In genomic region chr11:105577645-105578044, GRCh38 we compare ENCODE assay signal across 17 cellular contexts.
DNase-seq lines count a peak whose midpoint lies in the region; ATAC-seq and TF ChIP-seq lines count a peak whose summit lies in the region.
"Had no signal": no experiment of that assay in that cellular context is flagged by ENCODE, and none has a peak within 500 bp of the region (broad histone marks: within the 10 kb centered on the region; RNA-seq: fewer than 3 reads in every experiment).

No MANE protein-coding gene starts in this region.

- no peaks in the 10 kb centered on the region for H3K27me3 Mint-ChIP-seq in activated naive CD8-positive, alpha-beta T cell treated with anti-CD3 and anti-CD28 coated beads, Interleukin-2, amount 50 U/mL, for 24 hours
- H3K27me3 Mint-ChIP-seq: activated T-cell treated with anti-CD3 and anti-CD28 coated beads, Interleukin-2, amount 50 U/mL, for 24 hours; IgD-negative memory B cell had no signal

- no peak for TF ChIP-seq POLR2A in NB4 (IDR thresholded peaks at IDR 0.05; ENCODE audit: extremely low read depth, insufficient read length)

- no peak overlapping the region for H3K4me3 ChIP-seq in NB4 (ENCODE audit: low read depth, low read length)
- H3K4me3 ChIP-seq in astrocyte of the spinal cord (ENCODE audit: low read depth, low read length): no peak overlapping the region
- H3K4me3 ChIP-seq: hepatocyte, SJSA1, skin epidermis had no signal

- in situ Hi-C loops in astrocyte of the spinal cord (cut with HindIII; ENCODE audit: low sequenced_read_pairs): no loop called here

- DNase-seq in ELR (ENCODE audit: low read depth): peak; percentile 57
- DNase-seq in NB4 (ENCODE audit: low read depth): peak; percentile 39
- DNase-seq in astrocyte of the spinal cord (ENCODE audit: low read depth, low spot score): no peak
- DNase-seq in iris pigment epithelial cell (ENCODE audit: low read depth): peak; percentile 74
- no peak for DNase-seq in iPS-NIHi7 (ENCODE audit: extremely low spot score)
- DNase-seq in activated naive CD8-positive, alpha-beta T cell treated with anti-CD3 and anti-CD28 coated beads, Interleukin-2, amount 50 U/mL, for 24 hours: no peak
- no peak for DNase-seq in T-helper 2 cell
- DNase-seq: activated T-cell treated with anti-CD3 and anti-CD28 coated beads, Interleukin-2, amount 50 U/mL, for 24 hours; left ventricle myocardium superior; NCI-H1436 treated with DMSO at 0.1 percent for 48 hours; NCI-H69 had no signal

- TF ChIP-seq CTCF in NB4 (IDR thresholded peaks at IDR 0.05; ENCODE audit: low read depth, low read length) (no peak), astrocyte of the spinal cord (IDR thresholded peaks at IDR 0.05; ENCODE audit: low read depth, low read length) (peak; percentile 5)

- no peaks in the 10 kb centered on the region for H3K36me3 Mint-ChIP-seq in activated naive CD8-positive, alpha-beta T cell treated with anti-CD3 and anti-CD28 coated beads, Interleukin-2, amount 50 U/mL, for 24 hours (ENCODE audit: low read depth)
- H3K36me3 Mint-ChIP-seq: IgD-negative memory B cell had no signal

- no peaks in the 10 kb centered on the region for H3K9me3 Mint-ChIP-seq in activated naive CD8-positive, alpha-beta T cell treated with anti-CD3 and anti-CD28 coated beads, Interleukin-2, amount 50 U/mL, for 24 hours
- H3K9me3 Mint-ChIP-seq: activated T-cell treated with anti-CD3 and anti-CD28 coated beads, Interleukin-2, amount 50 U/mL, for 24 hours; IgD-negative memory B cell; nephron had no signal

- no peak overlapping the region for H3K4me3 Mint-ChIP-seq in activated naive CD8-positive, alpha-beta T cell treated with anti-CD3 and anti-CD28 coated beads, Interleukin-2, amount 50 U/mL, for 24 hours
- H3K4me3 Mint-ChIP-seq: activated T-cell treated with anti-CD3 and anti-CD28 coated beads, Interleukin-2, amount 50 U/mL, for 24 hours; IgD-negative memory B cell; nephron had no signal

- H3K4me1 Mint-ChIP-seq in activated naive CD8-positive, alpha-beta T cell treated with anti-CD3 and anti-CD28 coated beads, Interleukin-2, amount 50 U/mL, for 24 hours: no peaks in the 10 kb centered on the region
- H3K4me1 Mint-ChIP-seq: IgD-negative memory B cell had no signal

- H3K27ac Mint-ChIP-seq in activated naive CD8-positive, alpha-beta T cell treated with anti-CD3 and anti-CD28 coated beads, Interleukin-2, amount 50 U/mL, for 24 hours: no peak overlapping the region
- H3K27ac Mint-ChIP-seq: activated T-cell treated with anti-CD3 and anti-CD28 coated beads, Interleukin-2, amount 50 U/mL, for 24 hours; IgD-negative memory B cell; nephron had no signal

- ATAC-seq in activated naive CD8-positive, alpha-beta T cell treated with anti-CD3 and anti-CD28 coated beads, Interleukin-2, amount 50 U/mL, for 24 hours: no peak
- ATAC-seq in HG03108 (IDR thresholded peaks at IDR 0.05; ENCODE audit: unreplicated experiment): no peak
- ATAC-seq: left ventricle myocardium superior had no signal

Comparison
In these comparisons a context has a peak if more than half of its experiments do, and no peak if none do; other contexts are left out.
1. DNase-seq: peak in ELR (single experiment), NB4 (single experiment) and iris pigment epithelial cell (single experiment); none in astrocyte of the spinal cord (single experiment), iPS-NIHi7 (single experiment), activated naive CD8-positive, alpha-beta T cell treated with anti-CD3 and anti-CD28 coated beads, Interleukin-2, amount 50 U/mL, for 24 hours (single experiment) and T-helper 2 cell (0 of 5).